In the genomic region with DNA sequence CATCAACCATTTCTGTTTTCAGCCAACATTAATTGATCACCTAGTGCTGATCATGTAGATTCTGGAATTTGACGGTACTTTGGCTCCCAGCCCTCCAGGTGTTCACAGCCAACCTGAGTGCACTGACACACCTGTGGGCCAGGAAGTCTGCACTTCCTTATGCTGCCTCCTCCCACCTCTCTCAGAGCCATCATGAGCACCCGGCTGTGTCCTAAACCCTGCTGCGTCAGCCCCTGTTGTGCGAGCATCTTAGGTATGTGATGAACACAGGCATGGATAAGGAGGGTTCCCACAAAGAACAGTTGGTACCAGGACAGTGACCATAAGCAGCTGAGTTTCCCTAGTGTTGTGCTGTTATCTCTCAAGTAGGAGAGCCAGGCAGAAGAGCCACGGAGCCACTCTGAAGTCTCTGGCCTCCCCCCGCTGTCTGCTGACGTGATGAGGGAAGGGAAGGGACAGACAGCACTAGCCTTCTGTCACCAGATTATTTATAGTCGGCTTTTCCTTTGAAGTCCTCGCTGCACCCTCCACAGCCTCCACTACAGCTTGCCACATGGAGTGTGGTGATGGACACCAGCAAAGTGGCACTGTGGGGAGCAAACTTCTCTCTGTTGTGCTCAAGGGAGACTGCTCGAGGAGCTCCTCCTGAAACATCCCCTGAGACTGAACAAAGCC, we compare ENCODE assay signal across 18 cellular contexts.
"Had no signal": no experiment of that assay in that cellular context is flagged by ENCODE, and none has a peak within 500 bp of the region (broad histone marks: within the 10 kb centered on the region; RNA-seq: fewer than 3 reads in every experiment).

No MANE protein-coding gene starts in this region.

- DNase-seq: activated CD4-positive, alpha-beta T cell treated with anti-CD3 and anti-CD28 coated beads, Interleukin-2, amount 50 U/mL, for 1 hour; activated naive CD4-positive, alpha-beta T cell; activated naive CD8-positive, alpha-beta T cell treated with anti-CD3 and anti-CD28 coated beads, Interleukin-2, amount 10 ng/mL, durations not matched to agents 7 days and 5 days; cortex of kidney; effector CD4-positive, alpha-beta T cell; foreskin fibroblast; glutamatergic neuron; left ventricle myocardium inferior; right cardiac atrium; stimulated activated naive CD8-positive, alpha-beta T cell treated with anti-CD3 and anti-CD28 coated beads, Interleukin-15, amount 100 ng/mL, for 72 hours; SW 1271; upper lobe of left lung had no signal

- H3K27me3 ChIP-seq: upper lobe of left lung had no signal

- H3K27ac Mint-ChIP-seq: activated naive CD8-positive, alpha-beta T cell treated with anti-CD3 and anti-CD28 coated beads, Interleukin-2, amount 10 ng/mL, durations not matched to agents 7 days and 5 days; activated T-helper 1 cell treated with anti-CD3 and anti-CD28 coated beads, Interleukin-12 subunit alpha, Interleukin-12 subunit beta, Interleukin-2, Interleukin-4 antibody, amounts not matched to agents 30 ng/mL and 10 ng/mL and 1 ng/mL, durations not matched to agents 14 hours and 24 hours and 36 hours; brain; natural killer cell treated with Interleukin-12 subunit alpha and Interleukin-12 subunit beta and Interleukin-15 and Interleukin-18, amount 100 ng/mL, for 72 hours; T-helper 2 cell treated with Interferon-gamma antibody and Interleukin-4, amounts not matched to agents 5 μg/mL and 100 μg/mL, for 36 hours had no signal

- H3K4me2 ChIP-seq: smooth muscle cell had no signal

- H3K4me1 ChIP-seq: left ventricle myocardium inferior, prostate gland, upper lobe of left lung had no signal

- H3K36me3 Mint-ChIP-seq: activated naive CD8-positive, alpha-beta T cell treated with anti-CD3 and anti-CD28 coated beads, Interleukin-2, amount 10 ng/mL, durations not matched to agents 7 days and 5 days; brain; natural killer cell treated with Interleukin-12 subunit alpha and Interleukin-12 subunit beta and Interleukin-15 and Interleukin-18, amount 100 ng/mL, for 72 hours had no signal

- H3K4me3 Mint-ChIP-seq: activated naive CD8-positive, alpha-beta T cell treated with anti-CD3 and anti-CD28 coated beads, Interleukin-2, amount 10 ng/mL, durations not matched to agents 7 days and 5 days; activated T-helper 1 cell treated with anti-CD3 and anti-CD28 coated beads, Interleukin-12 subunit alpha, Interleukin-12 subunit beta, Interleukin-2, Interleukin-4 antibody, amounts not matched to agents 30 ng/mL and 10 ng/mL and 1 ng/mL, durations not matched to agents 14 hours and 24 hours and 36 hours; brain; natural killer cell treated with Interleukin-12 subunit alpha and Interleukin-12 subunit beta and Interleukin-15 and Interleukin-18, amount 100 ng/mL, for 72 hours; stimulated activated naive CD8-positive, alpha-beta T cell treated with anti-CD3 and anti-CD28 coated beads, Interleukin-15, amount 100 ng/mL, for 72 hours; T-helper 2 cell treated with Interferon-gamma antibody and Interleukin-4, amounts not matched to agents 5 μg/mL and 100 μg/mL, for 36 hours had no signal

- H3K36me3 ChIP-seq: left ventricle myocardium inferior, prostate gland, upper lobe of left lung had no signal

- H3K27ac ChIP-seq: left ventricle myocardium inferior, prostate gland, upper lobe of left lung had no signal

- ATAC-seq: natural killer cell treated with Interleukin-12 subunit alpha and Interleukin-12 subunit beta and Interleukin-15 and Interleukin-18, amount 100 ng/mL, for 72 hours; stimulated activated naive CD8-positive, alpha-beta T cell treated with anti-CD3 and anti-CD28 coated beads, Interleukin-15, amount 100 ng/mL, for 72 hours had no signal

- H3K27me3 Mint-ChIP-seq: activated naive CD8-positive, alpha-beta T cell treated with anti-CD3 and anti-CD28 coated beads, Interleukin-2, amount 10 ng/mL, durations not matched to agents 7 days and 5 days had no signal

- H3K4me1 Mint-ChIP-seq: activated naive CD8-positive, alpha-beta T cell treated with anti-CD3 and anti-CD28 coated beads, Interleukin-2, amount 10 ng/mL, durations not matched to agents 7 days and 5 days; brain; stimulated activated naive CD8-positive, alpha-beta T cell treated with anti-CD3 and anti-CD28 coated beads, Interleukin-15, amount 100 ng/mL, for 72 hours had no signal

- H3K4me3 ChIP-seq: left ventricle myocardium inferior, prostate gland, smooth muscle cell, upper lobe of left lung had no signal
